ENCODE assay signal across 10 cellular contexts in genomic region chr11:72750556-72751292, GRCh38. TPM values are rescaled to one million over a fixed set of nuclear protein-coding genes. Genes with fewer than 3 reads are reported as not detected.
A peak's percentile ranks its signal among the peaks of the same experiment; 100 is the strongest.
DNase-seq lines count a peak whose midpoint lies in the region; ATAC-seq, FAIRE-seq and TF ChIP-seq lines count a peak whose summit lies in the region.
"Had no signal": no experiment of that assay in that cellular context is flagged by ENCODE, and none has a peak within 500 bp of the region (broad histone marks: within the 10 kb centered on the region; RNA-seq: fewer than 3 reads in every experiment).

No MANE protein-coding gene starts in this region.

- DNase-seq in GM06990 (ENCODE audit: extremely low read depth, insufficient read length) (no peak), NB4 (ENCODE audit: low read depth) (peak; percentile 31), H1 (ENCODE audit: low read depth in 1 of 2, low spot score in 2 of 2) (no peak), osteoblast (ENCODE audit: insufficient read length, low spot score, missing footprints) (peak; percentile 75), DMS53 (lab: John Stamatoyannopoulos, UW) (no peak), suprapubic skin (ENCODE audit: low spot score in 2 of 2) (no peak)
- DNase-seq in effector CD8-positive, alpha-beta T cell (lab: John Stamatoyannopoulos, UW), result no peak
- DNase-seq: dermis blood vessel endothelial cell had no signal

- peak overlapping the region; percentile 72 for H3K4me3 ChIP-seq in GM06990 (replicated peaks; ENCODE audit: low read depth, low read length)
- no peak overlapping the region for H3K4me3 ChIP-seq in NB4 (ENCODE audit: low read depth, low read length)
- peak overlapping the region; percentile 54 to 80 (median 64); a peak in 6 of 8 replicates for H3K4me3 ChIP-seq in H1 (ENCODE audit: extremely low read depth in 1 of 4, insufficient read depth in 2 of 4, low read depth in 3 of 4, low read length in 4 of 4)
- peak overlapping the region; percentile 87 for H3K4me3 ChIP-seq in osteoblast (ENCODE audit: insufficient read depth, low read length)
- no peak overlapping the region for H3K4me3 ChIP-seq in suprapubic skin

- peak overlapping the region; percentile 95; the same call in 1 of the 2 replicates for H2BK15ac ChIP-seq in H1 (ENCODE audit: low read length)

- H3K9ac ChIP-seq in H1 (replicated peaks in 1 of 4; ENCODE audit: extremely low read depth in 1 of 4, low read depth in 3 of 4, low read length in 3 of 4), result no peak overlapping the region
- H3K9ac ChIP-seq: parathyroid adenoma had no signal

- no peak for ATAC-seq in GM19397 (IDR thresholded peaks at IDR 0.05; ENCODE audit: unreplicated experiment)

- no peak overlapping the region for H2BK20ac ChIP-seq in H1 (ENCODE audit: low read length)

- peaks cover 16% of the 10 kb centered on the region; the same call in 1 of the 2 replicates for H3K23me2 ChIP-seq in H1 (ENCODE audit: low read depth, low read length)

- H2AK5ac ChIP-seq in H1 (ENCODE audit: low read depth, low read length), result 0 out of 2 replicates have a peak overlapping the region, but pooled peaks have one; percentile 48

- H4K91ac ChIP-seq in H1 (replicated peaks; ENCODE audit: insufficient read length, low read length), result no peak overlapping the region

- no peak overlapping the region for H3K4ac ChIP-seq in H1 (replicated peaks; ENCODE audit: insufficient read length, low read depth, low read length)

- H4K20me1 ChIP-seq in H1 (replicated peaks in 1 of 2; ENCODE audit: control insufficient read depth in 1 of 2, insufficient read depth in 2 of 2, low read length in 2 of 2), result peaks cover 12 to 18% of the 10 kb centered on the region in 2 experiments
- peaks cover 5% of the 10 kb centered on the region for H4K20me1 ChIP-seq in osteoblast (ENCODE audit: insufficient read depth, low read length)

- H3K79me2 ChIP-seq in H1 (ENCODE audit: control insufficient read depth in 1 of 2, insufficient read depth in 2 of 2, low read length in 2 of 2) (peaks cover 0 to 46% of the 10 kb centered on the region in 2 experiments; a peak in 2 of 4 replicates), osteoblast (ENCODE audit: insufficient read depth, low read length) (peaks cover 42% of the 10 kb centered on the region)
- H3K79me2 ChIP-seq: parathyroid adenoma had no signal

- H3K9me3 ChIP-seq in H1 (ENCODE audit: insufficient read depth in 2 of 2, low read depth in 1 of 2, low read length in 1 of 2), result no peaks in the 10 kb centered on the region
- no peaks in the 10 kb centered on the region for H3K9me3 ChIP-seq in osteoblast (ENCODE audit: low read depth, low read length)
- no peaks in the 10 kb centered on the region for H3K9me3 ChIP-seq in suprapubic skin

- H3K4me2 ChIP-seq in H1 (ENCODE audit: insufficient read depth in 1 of 2, low read depth in 2 of 2, low read length in 2 of 2) (peak overlapping the region; percentile 74 to 87), osteoblast (ENCODE audit: insufficient read depth, low read length) (peak overlapping the region; percentile 89)

- TF ChIP-seq EP300 in H1 (IDR thresholded peaks at IDR 0.05; ENCODE audit: borderline replicate concordance in 1 of 2, low read depth in 2 of 2, low read length in 2 of 2) (no peak), suprapubic skin (IDR thresholded peaks at IDR 0.05) (no peak)

- 0 out of 2 replicates have a peak overlapping the region, but pooled peaks have one; percentile 17 for H2BK12ac ChIP-seq in H1 (ENCODE audit: low read depth, low read length)

- no peak overlapping the region for H2AFZ ChIP-seq in H1 (ENCODE audit: low read length)
- no peak overlapping the region for H2AFZ ChIP-seq in osteoblast (ENCODE audit: low read length)
- H2AFZ ChIP-seq: parathyroid adenoma had no signal

- H3K56ac ChIP-seq in H1 (replicated peaks; ENCODE audit: insufficient read length, low read depth, low read length), result no peak overlapping the region

- H4K8ac ChIP-seq in H1 (ENCODE audit: extremely low read depth, insufficient read depth, low read length), result no peak overlapping the region

- no peak for TF ChIP-seq CTCF in GM06990 (IDR thresholded peaks at IDR 0.05; ENCODE audit: insufficient read depth, low read length, poor library complexity, severe bottlenecking)
- no peak for TF ChIP-seq CTCF in NB4 (IDR thresholded peaks at IDR 0.05; ENCODE audit: low read depth, low read length)
- no peak for TF ChIP-seq CTCF in H1 (IDR thresholded peaks at IDR 0.05; ENCODE audit: control extremely low read depth in 1 of 3, insufficient read depth in 1 of 3, low read depth in 1 of 3, low read length in 3 of 3)
- TF ChIP-seq CTCF in osteoblast (IDR thresholded peaks at IDR 0.05; ENCODE audit: extremely low read depth, low read depth, low read length), result no peak
- TF ChIP-seq CTCF in suprapubic skin (IDR thresholded peaks at IDR 0.05), result no peak

- peaks cover under 1% of the 10 kb centered on the region; the same call in 1 of the 2 replicates for H3K36me3 ChIP-seq in GM06990 (ENCODE audit: control insufficient read depth, insufficient read depth, low read length)
- no peaks in the 10 kb centered on the region for H3K36me3 ChIP-seq in H1 (ENCODE audit: control insufficient read depth in 2 of 4, insufficient read depth in 4 of 4, low read length in 3 of 4)
- H3K36me3 ChIP-seq in osteoblast (ENCODE audit: insufficient read depth, low read length), result no peaks in the 10 kb centered on the region
- peaks cover 12% of the 10 kb centered on the region for H3K36me3 ChIP-seq in suprapubic skin

- H3K27me3 ChIP-seq in GM06990 (replicated peaks; ENCODE audit: control insufficient read depth, insufficient read depth, low read length) (no peaks in the 10 kb centered on the region), H1 (replicated peaks in 1 of 4; ENCODE audit: control insufficient read depth in 3 of 4, extremely low read depth in 1 of 4, insufficient read depth in 3 of 4, low read length in 3 of 4) (peaks cover 0 to 10% (median 5%) of the 10 kb centered on the region in 4 experiments; a peak in 3 of 7 replicates), osteoblast (ENCODE audit: insufficient read depth, low read length) (no peaks in the 10 kb centered on the region), suprapubic skin (no peaks in the 10 kb centered on the region)

- H3K23ac ChIP-seq in H1 (ENCODE audit: insufficient read length), result no peak overlapping the region

- peak overlapping the region; percentile 19; the same call in 1 of the 2 replicates for H3K18ac ChIP-seq in H1 (ENCODE audit: extremely low read depth, low read length)

- CTCF ChIA-PET in H1 (lab: Charles Lee; ENCODE audit: partially characterized antibody), result interaction anchor here (1.1 to 1.6 kb wide), 7 partner anchors 9 to 435 kb away, joined by 3 to 5 read pairs (median 4); partner anchors contain the start of gene STARD10

- no peak overlapping the region for H3K14ac ChIP-seq in H1 (ENCODE audit: insufficient read length)

- no peak for FAIRE-seq in H1 (lab: Jason Lieb, UNC)

- peaks cover 13% of the 10 kb centered on the region for H3K79me1 ChIP-seq in H1 (ENCODE audit: low read depth, low read length)

- H2BK120ac ChIP-seq in H1 (replicated peaks; ENCODE audit: low read depth, low read length), result no peak overlapping the region

- H3K27ac ChIP-seq in H1 (ENCODE audit: low read depth, low read length) (no peak overlapping the region), osteoblast (ENCODE audit: low read depth, low read length) (no peak overlapping the region), suprapubic skin (no peak overlapping the region)
- H3K27ac ChIP-seq: parathyroid adenoma had no signal

- 0 out of 2 replicates have a peak overlapping the region, but pooled peaks have one; percentile 16 for H2BK5ac ChIP-seq in H1 (ENCODE audit: low read depth, low read length)

- TF ChIP-seq RAD21 in H1 (IDR thresholded peaks at IDR 0.05 in 1 of 2, conservative IDR thresholded peaks at IDR 0.05 in 1 of 2; ENCODE audit: low read depth in 2 of 2, low read length in 2 of 2), result no peak

- POLR2A ChIA-PET in H1 (lab: Charles Lee; ENCODE audit: partially characterized antibody), result interaction anchor here (0.6 to 1.9 kb wide), 3 partner anchors 14 to 129 kb away, joined by 3 to 4 read pairs (median 3); no protein-coding TSS in a partner anchor

- H3K4me1 ChIP-seq in H1 (replicated peaks in 1 of 4; ENCODE audit: control insufficient read depth in 3 of 4, insufficient read depth in 4 of 4, low read length in 3 of 4), result peaks cover 0 to 22% (median 12%) of the 10 kb centered on the region in 4 experiments; a peak in 6 of 7 replicates
- peaks cover 19% of the 10 kb centered on the region for H3K4me1 ChIP-seq in osteoblast (ENCODE audit: insufficient read depth, low read length)
- H3K4me1 ChIP-seq in suprapubic skin, result peaks cover 33% of the 10 kb centered on the region

- H4K5ac ChIP-seq in H1 (ENCODE audit: insufficient read length, low read depth, low read length), result no peak overlapping the region

- TF ChIP-seq POLR2A in NB4 (IDR thresholded peaks at IDR 0.05; ENCODE audit: extremely low read depth, insufficient read length) (no peak), H1 (IDR thresholded peaks at IDR 0.05; ENCODE audit: control extremely low read depth in 1 of 2, low read depth in 2 of 2, low read length in 2 of 2) (no peak), suprapubic skin (IDR thresholded peaks at IDR 0.05) (no peak)

- WGBS in H1 (ENCODE audit: extremely low coverage in 1 of 2, insufficient coverage in 1 of 2, insufficient read length in 1 of 2, insufficient replicate concordance in 2 of 2, low coverage in 1 of 2, low lambda C conversion rate in 2 of 2, missing lambda C conversion rate in 1 of 2), 2 experiments, result 96% methylated on average over 3 of the region's 3 CpGs; no CpG with 5 or more reads in 1 of the 2 experiments
- WGBS in suprapubic skin, result 73% methylated on average over 3 of the region's 3 CpGs

RNA-seq across cellular contexts. Expression of gene ARAP1, which starts 1.5 kb away (rescaled TPM):
- 59.5 and 61.6 TPM in 2 replicates for total RNA-seq in H1 (2021; fragmentation: NEBNext Ultra II Directional; extraction: Animal tissue kit (Norgen Biotek cat#: 25700))
- 25.7 and 39.9 TPM in 2 replicates for polyA plus RNA-seq in H1 (2011; rRNA removed)
- 34.5 TPM for polyA plus RNA-seq in H1 (2011; cell fraction: cytosol; rRNA removed)
- 123 TPM for polyA plus RNA-seq in H1 (2011; cell fraction: nucleus; rRNA removed)
- 39.5 to 54.2 TPM (median 51.4 TPM) in 4 replicates for polyA plus RNA-seq in H1 (2012, experiment 1 of 2)
- 53.3 TPM for polyA plus RNA-seq in H1 (2012, experiment 2 of 2)
- polyA plus RNA-seq in H1 (2013, experiment 1 of 2), result 28.7 TPM
- polyA plus RNA-seq in H1 (2013, experiment 2 of 2), result 25.5 TPM
- polyA minus RNA-seq in H1 (2011; rRNA and poly(A)+ RNA removed), result 39.5 and 45.8 TPM in 2 replicates
- 52.5 TPM for polyA minus RNA-seq in H1 (2011; cell fraction: cytosol; rRNA and poly(A)+ RNA removed)
- 66.4 TPM for polyA minus RNA-seq in H1 (2011; cell fraction: nucleus; rRNA and poly(A)+ RNA removed)
- 91.6 and 95.2 TPM in 2 replicates for total RNA-seq in osteoblast
- total RNA-seq in suprapubic skin, result 100 to 1,000 TPM in 1 of 4 donors, 10 to 100 TPM in 3; 53.8 to 126 (median 88.8) TPM

RNA-seq across cellular contexts. Expression of gene STARD10, which starts 43.1 kb away (rescaled TPM):
- total RNA-seq in H1 (2021; fragmentation: NEBNext Ultra II Directional; extraction: Animal tissue kit (Norgen Biotek cat#: 25700)), result 23.7 and 25.3 TPM in 2 replicates
- 35.7 and 57.1 TPM in 2 replicates for polyA plus RNA-seq in H1 (2011; rRNA removed)
- polyA plus RNA-seq in H1 (2011; cell fraction: cytosol; rRNA removed), result 41.5 TPM
- polyA plus RNA-seq in H1 (2011; cell fraction: nucleus; rRNA removed), result 74.6 TPM
- polyA plus RNA-seq in H1 (2012, experiment 1 of 2), result 26.5 to 39.2 TPM (median 33.0 TPM) in 4 replicates
- polyA plus RNA-seq in H1 (2012, experiment 2 of 2), result 26.5 TPM
- polyA plus RNA-seq in H1 (2013, experiment 1 of 2), result 16.4 TPM
- polyA plus RNA-seq in H1 (2013, experiment 2 of 2), result 14.7 TPM
- 31.9 and 36.2 TPM in 2 replicates for polyA minus RNA-seq in H1 (2011; rRNA and poly(A)+ RNA removed)
- polyA minus RNA-seq in H1 (2011; cell fraction: cytosol; rRNA and poly(A)+ RNA removed), result 19.2 TPM
- polyA minus RNA-seq in H1 (2011; cell fraction: nucleus; rRNA and poly(A)+ RNA removed), result 19.1 TPM
- 25.3 and 25.7 TPM in 2 replicates for total RNA-seq in osteoblast
- 10 to 100 TPM; 76.3 to 83.0 (median 79.4) TPM for total RNA-seq in suprapubic skin

Comparison
In these comparisons a context has a peak if more than half of its experiments do, and no peak if none do; other contexts are left out.
1. DNase-seq: peak in NB4 (single experiment) and osteoblast (single experiment); none in GM06990 (single experiment), H1 (0 of 2), effector CD8-positive, alpha-beta T cell (single experiment), DMS53 (single experiment) and suprapubic skin (0 of 2).
2. H3K4me3 ChIP-seq: peak in GM06990 (single experiment), H1 (4 of 4) and osteoblast (single experiment); none in NB4 (single experiment) and suprapubic skin (single experiment).